9 cellular contexts compared by ENCODE assay signal in the genomic region with DNA sequence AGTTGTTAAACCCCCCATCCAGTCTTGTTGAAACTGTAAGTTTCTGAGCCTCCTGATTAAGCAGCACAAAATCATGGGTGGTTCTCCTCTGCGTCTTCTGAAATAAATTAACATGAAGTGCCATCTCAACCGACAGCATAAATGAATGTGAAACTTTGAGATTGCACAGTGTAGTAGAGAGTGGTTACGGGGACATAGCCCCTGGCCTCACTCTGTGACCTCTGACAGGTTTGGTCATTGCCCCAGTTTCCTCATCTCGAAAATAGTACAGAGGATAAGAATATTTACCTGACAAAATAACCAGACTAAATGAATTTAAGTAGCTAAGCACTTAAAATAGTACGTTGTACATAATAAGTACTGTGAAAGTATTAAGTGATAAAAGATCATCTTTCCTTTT. TPM values are rescaled to one million over a fixed set of nuclear protein-coding genes. Genes with fewer than 3 reads are reported as not detected.
"Had no signal": no experiment of that assay in that cellular context is flagged by ENCODE, and none has a peak within 500 bp of the region (broad histone marks: within the 10 kb centered on the region; RNA-seq: fewer than 3 reads in every experiment).

No MANE protein-coding gene starts in this region.

- H3K4me3 ChIP-seq: GM23338, HAP-1, K562 had no signal

- H3K27ac ChIP-seq: HL-60 had no signal

- H2AFZ ChIP-seq: GM23338 had no signal

- ATAC-seq: GM23338, HCT116, K562 had no signal

- FAIRE-seq: K562 had no signal

- H3K9me3 ChIP-seq: HAP-1 had no signal

- H3K4me1 ChIP-seq: HAP-1 had no signal

- H3K4me2 ChIP-seq: GM23338 had no signal

- DNase-seq: H7, HFFc6, IMR-90, KG1 had no signal

RNA-seq across cellular contexts. Expression of a gene that starts 19.1 kb away (rescaled TPM):
- total RNA-seq: H7, HFFc6, IMR-90, K562 had no signal
- polyA plus RNA-seq: IMR-90, K562 had no signal
